1 cellular context compared by ENCODE assay signal in the genomic region with DNA sequence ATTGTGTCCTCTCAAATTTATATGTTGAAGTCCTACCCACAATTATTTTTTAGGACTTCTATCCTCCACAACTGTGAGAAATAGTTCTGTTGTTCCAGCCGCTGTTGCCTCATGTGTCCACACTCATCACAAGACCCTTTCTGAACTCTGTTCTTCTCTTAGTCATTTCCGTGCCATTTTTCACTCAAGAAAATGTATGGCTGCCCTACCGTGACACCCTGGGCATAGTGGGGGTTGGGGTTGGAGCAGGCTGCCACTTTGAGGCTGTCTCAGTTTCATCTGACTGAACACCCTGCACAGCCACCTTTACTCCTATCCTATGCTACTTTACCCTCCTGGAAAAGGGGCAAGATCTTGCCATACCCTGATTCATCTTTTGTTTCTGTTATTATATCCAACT.
TF ChIP-seq lines count a peak whose summit lies in the region.

No MANE protein-coding gene starts in this region.

TF ChIP-seq in GM23338, 12 proteins besides CTCF, POLR2A, EP300 and RAD21 (continued from another document):
- TF ChIP-seq, protein P1, sequence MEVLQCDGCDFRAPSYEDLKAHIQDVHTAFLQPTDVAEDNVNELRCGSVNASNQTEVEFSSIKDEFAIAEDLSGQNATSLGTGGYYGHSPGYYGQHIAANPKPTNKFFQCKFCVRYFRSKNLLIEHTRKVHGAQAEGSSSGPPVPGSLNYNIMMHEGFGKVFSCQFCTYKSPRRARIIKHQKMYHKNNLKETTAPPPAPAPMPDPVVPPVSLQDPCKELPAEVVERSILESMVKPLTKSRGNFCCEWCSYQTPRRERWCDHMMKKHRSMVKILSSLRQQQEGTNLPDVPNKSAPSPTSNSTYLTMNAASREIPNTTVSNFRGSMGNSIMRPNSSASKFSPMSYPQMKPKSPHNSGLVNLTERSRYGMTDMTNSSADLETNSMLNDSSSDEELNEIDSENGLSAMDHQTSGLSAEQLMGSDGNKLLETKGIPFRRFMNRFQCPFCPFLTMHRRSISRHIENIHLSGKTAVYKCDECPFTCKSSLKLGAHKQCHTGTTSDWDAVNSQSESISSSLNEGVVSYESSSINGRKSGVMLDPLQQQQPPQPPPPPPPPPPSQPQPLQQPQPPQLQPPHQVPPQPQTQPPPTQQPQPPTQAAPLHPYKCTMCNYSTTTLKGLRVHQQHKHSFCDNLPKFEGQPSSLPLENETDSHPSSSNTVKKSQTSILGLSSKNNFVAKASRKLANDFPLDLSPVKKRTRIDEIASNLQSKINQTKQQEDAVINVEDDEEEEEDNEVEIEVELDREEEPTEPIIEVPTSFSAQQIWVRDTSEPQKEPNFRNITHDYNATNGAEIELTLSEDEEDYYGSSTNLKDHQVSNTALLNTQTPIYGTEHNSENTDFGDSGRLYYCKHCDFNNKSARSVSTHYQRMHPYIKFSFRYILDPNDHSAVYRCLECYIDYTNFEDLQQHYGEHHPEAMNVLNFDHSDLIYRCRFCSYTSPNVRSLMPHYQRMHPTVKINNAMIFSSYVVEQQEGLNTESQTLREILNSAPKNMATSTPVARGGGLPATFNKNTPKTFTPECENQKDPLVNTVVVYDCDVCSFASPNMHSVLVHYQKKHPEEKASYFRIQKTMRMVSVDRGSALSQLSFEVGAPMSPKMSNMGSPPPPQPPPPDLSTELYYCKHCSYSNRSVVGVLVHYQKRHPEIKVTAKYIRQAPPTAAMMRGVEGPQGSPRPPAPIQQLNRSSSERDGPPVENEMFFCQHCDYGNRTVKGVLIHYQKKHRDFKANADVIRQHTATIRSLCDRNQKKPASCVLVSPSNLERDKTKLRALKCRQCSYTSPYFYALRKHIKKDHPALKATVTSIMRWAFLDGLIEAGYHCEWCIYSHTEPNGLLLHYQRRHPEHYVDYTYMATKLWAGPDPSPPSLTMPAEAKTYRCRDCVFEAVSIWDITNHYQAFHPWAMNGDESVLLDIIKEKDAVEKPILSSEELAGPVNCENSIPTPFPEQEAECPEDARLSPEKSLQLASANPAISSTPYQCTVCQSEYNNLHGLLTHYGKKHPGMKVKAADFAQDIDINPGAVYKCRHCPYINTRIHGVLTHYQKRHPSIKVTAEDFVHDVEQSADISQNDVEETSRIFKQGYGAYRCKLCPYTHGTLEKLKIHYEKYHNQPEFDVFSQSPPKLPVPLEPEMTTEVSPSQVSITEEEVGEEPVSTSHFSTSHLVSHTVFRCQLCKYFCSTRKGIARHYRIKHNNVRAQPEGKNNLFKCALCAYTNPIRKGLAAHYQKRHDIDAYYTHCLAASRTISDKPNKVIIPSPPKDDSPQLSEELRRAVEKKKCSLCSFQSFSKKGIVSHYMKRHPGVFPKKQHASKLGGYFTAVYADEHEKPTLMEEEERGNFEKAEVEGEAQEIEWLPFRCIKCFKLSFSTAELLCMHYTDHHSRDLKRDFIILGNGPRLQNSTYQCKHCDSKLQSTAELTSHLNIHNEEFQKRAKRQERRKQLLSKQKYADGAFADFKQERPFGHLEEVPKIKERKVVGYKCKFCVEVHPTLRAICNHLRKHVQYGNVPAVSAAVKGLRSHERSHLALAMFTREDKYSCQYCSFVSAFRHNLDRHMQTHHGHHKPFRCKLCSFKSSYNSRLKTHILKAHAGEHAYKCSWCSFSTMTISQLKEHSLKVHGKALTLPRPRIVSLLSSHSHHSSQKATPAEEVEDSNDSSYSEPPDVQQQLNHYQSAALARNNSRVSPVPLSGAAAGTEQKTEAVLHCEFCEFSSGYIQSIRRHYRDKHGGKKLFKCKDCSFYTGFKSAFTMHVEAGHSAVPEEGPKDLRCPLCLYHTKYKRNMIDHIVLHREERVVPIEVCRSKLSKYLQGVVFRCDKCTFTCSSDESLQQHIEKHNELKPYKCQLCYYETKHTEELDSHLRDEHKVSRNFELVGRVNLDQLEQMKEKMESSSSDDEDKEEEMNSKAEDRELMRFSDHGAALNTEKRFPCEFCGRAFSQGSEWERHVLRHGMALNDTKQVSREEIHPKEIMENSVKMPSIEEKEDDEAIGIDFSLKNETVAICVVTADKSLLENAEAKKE (CRISPR knock-in tag; IDR thresholded peaks at IDR 0.05) = no peak
